Comparison of ENCODE assay signal across 9 cellular contexts in genomic region chr19:6773323-6773931, GRCh38. TPM values are rescaled to one million over a fixed set of nuclear protein-coding genes. Genes with fewer than 3 reads are reported as not detected.
A peak's percentile ranks its signal among the peaks of the same experiment; 100 is the strongest.
DNase-seq lines count a peak whose midpoint lies in the region; ATAC-seq and TF ChIP-seq lines count a peak whose summit lies in the region.
"Had no signal": no experiment of that assay in that cellular context is flagged by ENCODE, and none has a peak within 500 bp of the region (broad histone marks: within the 10 kb centered on the region; RNA-seq: fewer than 3 reads in every experiment).

No MANE protein-coding gene starts in this region.

- H3K36me3 ChIP-seq in right lobe of liver: no peaks in the 10 kb centered on the region
- no peaks in the 10 kb centered on the region for H3K36me3 ChIP-seq in stomach

- TF ChIP-seq EP300 in stomach (IDR thresholded peaks at IDR 0.05): no peak

- no peaks in the 10 kb centered on the region for H3K9me3 ChIP-seq in right lobe of liver
- no peaks in the 10 kb centered on the region for H3K9me3 ChIP-seq in stomach

- ATAC-seq in right lobe of liver (peak; percentile 45 to 71 (median 58)), HG03039 (IDR thresholded peaks at IDR 0.05; ENCODE audit: unreplicated experiment) (no peak)
- ATAC-seq: HCT116 had no signal

- TF ChIP-seq POLR2A in right lobe of liver (IDR thresholded peaks at IDR 0.05): no peak
- no peak for TF ChIP-seq POLR2A in stomach (IDR thresholded peaks at IDR 0.05)

- H3K4me3 ChIP-seq in GM12864 (ENCODE audit: low read depth, low read length) (peak overlapping the region; percentile 73), right lobe of liver (peak overlapping the region; percentile 32 to 57 (median 36)), stomach (peak overlapping the region; percentile 39 to 60 (median 48))
- H3K4me3 ChIP-seq in Jurkat, Clone E6-1 (ENCODE audit: low read length): peak overlapping the region; percentile 98

- intact Hi-C loops in right lobe of liver (cut with DNase I): no loop called here
- intact Hi-C loops in stomach (cut with DNase I; ENCODE audit: low total_unique reads): no loop called here

- no peaks in the 10 kb centered on the region for H3K4me1 ChIP-seq in right lobe of liver
- peaks cover 0 to 20% (median 0%) of the 10 kb centered on the region in 4 donors for H3K4me1 ChIP-seq in stomach

- DNase-seq in GM12864 (ENCODE audit: low read depth) (peak; percentile 74), activated T-cell treated with anti-CD3 and anti-CD28 coated beads for 24 hours (ENCODE audit: low read depth) (peak; percentile 49), right lobe of liver (peak; percentile 56 to 70 (median 61)), stomach (peak; percentile 40), G401 (ENCODE audit: low spot score) (no peak), cerebellar nuclear complex (lab: John Stamatoyannopoulos, UW) (no peak)
- peak; percentile 80 for DNase-seq in Jurkat, Clone E6-1 (ENCODE audit: low read depth, low spot score)

- in situ Hi-C loops in G401 (cut with HindIII; ENCODE audit: low sequenced_read_pairs): no loop called here

- H3K27ac ChIP-seq in right lobe of liver: peak overlapping the region in 2 of 3 donors; percentile 37 to 67
- peak overlapping the region in 4 of 5 donors; percentile 46 to 87 (median 64) for H3K27ac ChIP-seq in stomach

- WGBS in right lobe of liver (ENCODE audit: insufficient coverage, low coverage, low lambda C conversion rate, missing lambda C conversion rate): 30% methylated on average over 6 of the region's 8 CpGs
- WGBS in stomach, 5 donors: 29 to 64% (median 45%) methylated on average over 4 to 8 of the region's 8 CpGs

- H3K27me3 ChIP-seq in right lobe of liver (no peaks in the 10 kb centered on the region), stomach (no peaks in the 10 kb centered on the region)

- TF ChIP-seq CTCF in GM12864 (IDR thresholded peaks at IDR 0.05; ENCODE audit: low read depth, low read length, missing control alignments) (no peak), right lobe of liver (IDR thresholded peaks at IDR 0.05) (no peak), stomach (IDR thresholded peaks at IDR 0.05) (no peak)

RNA-seq across cellular contexts. Expression of gene VAV1, which starts 0.9 kb away (rescaled TPM):
- 91.5 TPM for polyA plus RNA-seq in Jurkat, Clone E6-1 (2012; ENCODE audit: insufficient read depth, insufficient read length)
- total RNA-seq in right lobe of liver: 1 to 10 TPM; 1.1 to 7.9 (median 3.1) TPM
- 100 to 1,000 TPM in 1 of 5 donors, 1 to 10 TPM in 4; 2.2 to 130 (median 4.4) TPM for total RNA-seq in stomach
- polyA plus RNA-seq in stomach: 1 to 10 TPM; 1.7 to 3.7 (median 3.6) TPM
- total RNA-seq in G401 (2014; rRNA removed; shearing (Covaris generic)): not detected in 2 replicates

RNA-seq across cellular contexts. Expression of gene SH2D3A, which starts 6.2 kb away (rescaled TPM):
- 15.7 TPM for polyA plus RNA-seq in Jurkat, Clone E6-1 (2012; ENCODE audit: insufficient read depth, insufficient read length)
- 1 to 10 TPM in 4 of 6 experiments, under 1 TPM in 2; 0.72 to 2.3 (median 1.3) TPM for total RNA-seq in right lobe of liver
- 10 to 100 TPM in 4 of 5 donors, 1 to 10 TPM in 1; 8.8 to 71.3 (median 43.0) TPM for total RNA-seq in stomach
- 10 to 100 TPM; 19.9 to 23.6 (median 20.2) TPM for polyA plus RNA-seq in stomach
- 12.2 and 16.1 TPM in 2 replicates for total RNA-seq in G401 (2014; rRNA removed; shearing (Covaris generic))

RNA-seq across cellular contexts. Expression of gene TRIP10, which starts 33.9 kb away (rescaled TPM):
- 5.0 TPM for polyA plus RNA-seq in Jurkat, Clone E6-1 (2012; ENCODE audit: insufficient read depth, insufficient read length)
- 10 to 100 TPM in 2 of 6 experiments, 1 to 10 TPM in 4; 7.5 to 14.9 (median 9.3) TPM for total RNA-seq in right lobe of liver
- 10 to 100 TPM; 30.1 to 91.5 (median 86.9) TPM for total RNA-seq in stomach
- polyA plus RNA-seq in stomach: 100 to 1,000 TPM in 1 of 3 donors, 10 to 100 TPM in 2; 44.9 to 111 (median 46.8) TPM
- total RNA-seq in G401 (2014; rRNA removed; shearing (Covaris generic)): 74.8 and 108 TPM in 2 replicates

RNA-seq across cellular contexts. Expression of gene GPR108, which starts 36.0 kb away (rescaled TPM):
- polyA plus RNA-seq in Jurkat, Clone E6-1 (2012; ENCODE audit: insufficient read depth, insufficient read length): 78.2 TPM
- total RNA-seq in right lobe of liver: 10 to 100 TPM; 22.3 to 53.0 (median 41.3) TPM
- total RNA-seq in stomach: 10 to 100 TPM; 28.1 to 78.6 (median 54.2) TPM
- 100 to 1,000 TPM in 1 of 3 donors, 10 to 100 TPM in 2; 59.9 to 132 (median 64.4) TPM for polyA plus RNA-seq in stomach
- 27.5 and 34.7 TPM in 2 replicates for total RNA-seq in G401 (2014; rRNA removed; shearing (Covaris generic))

RNA-seq across cellular contexts. Expression of gene C3, which starts 53.0 kb away (rescaled TPM):
- not detected for polyA plus RNA-seq in Jurkat, Clone E6-1 (2012; ENCODE audit: insufficient read depth, insufficient read length)
- total RNA-seq in right lobe of liver (over 10,000 TPM; 10,569 to 17,502 (median 15,749) TPM), stomach (1,000 to 10,000 TPM in 1 of 5 donors, 100 to 1,000 TPM in 2, 10 to 100 TPM in 2; 35.3 to 1,672 (median 430) TPM)
- 100 to 1,000 TPM in 1 of 3 donors, 10 to 100 TPM in 2; 22.8 to 367 (median 75.0) TPM for polyA plus RNA-seq in stomach
- total RNA-seq in G401 (2014; rRNA removed; shearing (Covaris generic)): 2.1 and 2.3 TPM in 2 replicates

Comparison
In these comparisons a context has a peak if more than half of its experiments do, and no peak if none do; other contexts are left out.
1. DNase-seq: peak in GM12864 (single experiment), Jurkat, Clone E6-1 (single experiment), activated T-cell treated with anti-CD3 and anti-CD28 coated beads for 24 hours (single experiment), right lobe of liver (3 of 3) and stomach (single experiment); none in G401 (single experiment) and cerebellar nuclear complex (0 of 2).
2. H3K4me3 ChIP-seq: peak in every context shown above with its lines; median percentile 98 in Jurkat, Clone E6-1; 73 in GM12864; 48 in stomach; 36 in right lobe of liver.